16 cellular contexts compared by ENCODE assay signal in the genomic region with DNA sequence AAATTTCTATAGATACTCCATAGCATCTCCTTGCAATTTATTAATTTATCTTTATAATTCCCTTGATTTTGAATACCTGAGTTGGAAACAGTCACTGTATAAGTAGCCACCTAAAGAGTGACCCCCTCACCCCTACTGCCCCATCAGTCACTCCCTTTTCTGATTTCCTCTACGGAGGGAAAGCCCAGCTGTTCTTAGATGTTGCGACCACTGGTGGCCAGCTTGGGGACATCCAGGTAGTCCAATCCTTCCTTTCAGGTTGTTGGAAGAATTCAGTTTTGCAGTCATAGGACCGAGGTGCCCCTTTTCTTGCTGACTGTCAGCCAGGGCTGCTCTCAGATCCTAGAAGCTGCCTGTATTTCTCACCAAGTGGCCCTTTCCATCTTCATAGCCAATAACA.
"Had no signal": no experiment of that assay in that cellular context is flagged by ENCODE, and none has a peak within 500 bp of the region (broad histone marks: within the 10 kb centered on the region; RNA-seq: fewer than 3 reads in every experiment).

No MANE protein-coding gene starts in this region.

- DNase-seq: activated B cell treated with CpG ODN at 0.5 μM for 24 hours; activated CD4-positive, alpha-beta T cell treated with anti-CD3 and anti-CD28 coated beads, Interleukin-2, amount 10 ng/mL, durations not matched to agents 7 days and 5 days; activated naive CD4-positive, alpha-beta T cell treated with anti-CD3 and anti-CD28 coated beads, Interleukin-2, amount 10 ng/mL, durations not matched to agents 7 days and 5 days; activated T-cell treated with anti-CD3 and anti-CD28 coated beads for 4 hours; adrenal gland; cortex of kidney; effector CD8-positive, alpha-beta T cell; gastrocnemius medialis; heart right ventricle; lower lobe of right lung; naive B cell; right cardiac atrium; tibial artery had no signal

- H3K36me3 ChIP-seq: adrenal gland, gastrocnemius medialis, heart right ventricle, lower lobe of right lung, tibial artery had no signal

- H3K4me1 Mint-ChIP-seq: activated B cell treated with CpG ODN at 0.5 μM for 24 hours; activated CD4-positive, alpha-beta T cell treated with anti-CD3 and anti-CD28 coated beads, Interleukin-2, amount 10 ng/mL, durations not matched to agents 7 days and 5 days; activated naive CD4-positive, alpha-beta T cell treated with anti-CD3 and anti-CD28 coated beads, Interleukin-2, amount 10 ng/mL, durations not matched to agents 7 days and 5 days; activated T-helper 17 cell treated with anti-CD3 and anti-CD28 coated beads, Interleukin-2, amount 50 U/mL, for 72 hours; central memory CD8-positive, alpha-beta T cell; naive B cell; stimulated activated memory B cell treated with anti-CD40 and anti-IgM and Interleukin-4, amounts not matched to agents 10 μg/mL and 1 μg/mL and 100 μg/mL, for 72 hours had no signal

- H3K4me3 ChIP-seq: adrenal gland, gastrocnemius medialis, heart right ventricle, lower lobe of right lung, tibial artery had no signal

- H3K27me3 Mint-ChIP-seq: activated naive CD4-positive, alpha-beta T cell treated with anti-CD3 and anti-CD28 coated beads, Interleukin-2, amount 10 ng/mL, durations not matched to agents 7 days and 5 days had no signal

- H3K27me3 ChIP-seq: adrenal gland, gastrocnemius medialis, heart right ventricle, tibial artery had no signal

- H3K9me3 Mint-ChIP-seq: activated B cell treated with CpG ODN at 0.5 μM for 24 hours; activated CD4-positive, alpha-beta T cell treated with anti-CD3 and anti-CD28 coated beads, Interleukin-2, amount 10 ng/mL, durations not matched to agents 7 days and 5 days; activated naive CD4-positive, alpha-beta T cell treated with anti-CD3 and anti-CD28 coated beads, Interleukin-2, amount 10 ng/mL, durations not matched to agents 7 days and 5 days; activated T-helper 17 cell treated with anti-CD3 and anti-CD28 coated beads, Interleukin-2, amount 50 U/mL, for 72 hours; central memory CD8-positive, alpha-beta T cell; stimulated activated memory B cell treated with anti-CD40 and anti-IgM and Interleukin-4, amounts not matched to agents 10 μg/mL and 1 μg/mL and 100 μg/mL, for 72 hours had no signal

- H3K4me3 Mint-ChIP-seq: activated B cell treated with CpG ODN at 0.5 μM for 24 hours; activated CD4-positive, alpha-beta T cell treated with anti-CD3 and anti-CD28 coated beads, Interleukin-2, amount 10 ng/mL, durations not matched to agents 7 days and 5 days; activated naive CD4-positive, alpha-beta T cell treated with anti-CD3 and anti-CD28 coated beads, Interleukin-2, amount 10 ng/mL, durations not matched to agents 7 days and 5 days; activated T-helper 17 cell treated with anti-CD3 and anti-CD28 coated beads, Interleukin-2, amount 50 U/mL, for 72 hours; central memory CD8-positive, alpha-beta T cell; naive B cell; stimulated activated memory B cell treated with anti-CD40 and anti-IgM and Interleukin-4, amounts not matched to agents 10 μg/mL and 1 μg/mL and 100 μg/mL, for 72 hours had no signal

- H3K36me3 Mint-ChIP-seq: activated naive CD4-positive, alpha-beta T cell treated with anti-CD3 and anti-CD28 coated beads, Interleukin-2, amount 10 ng/mL, durations not matched to agents 7 days and 5 days; naive B cell; stimulated activated memory B cell treated with anti-CD40 and anti-IgM and Interleukin-4, amounts not matched to agents 10 μg/mL and 1 μg/mL and 100 μg/mL, for 72 hours had no signal

- ATAC-seq: activated T-helper 17 cell treated with anti-CD3 and anti-CD28 coated beads, Interleukin-2, amount 50 U/mL, for 72 hours; gastrocnemius medialis; heart right ventricle; lower lobe of right lung; right cardiac atrium; stimulated activated memory B cell treated with anti-CD40 and anti-IgM and Interleukin-4, amounts not matched to agents 10 μg/mL and 1 μg/mL and 100 μg/mL, for 72 hours had no signal

- H3K27ac Mint-ChIP-seq: activated B cell treated with CpG ODN at 0.5 μM for 24 hours; activated CD4-positive, alpha-beta T cell treated with anti-CD3 and anti-CD28 coated beads, Interleukin-2, amount 10 ng/mL, durations not matched to agents 7 days and 5 days; activated naive CD4-positive, alpha-beta T cell treated with anti-CD3 and anti-CD28 coated beads, Interleukin-2, amount 10 ng/mL, durations not matched to agents 7 days and 5 days; activated T-helper 17 cell treated with anti-CD3 and anti-CD28 coated beads, Interleukin-2, amount 50 U/mL, for 72 hours; stimulated activated memory B cell treated with anti-CD40 and anti-IgM and Interleukin-4, amounts not matched to agents 10 μg/mL and 1 μg/mL and 100 μg/mL, for 72 hours had no signal
